35 cellular contexts compared by ENCODE assay signal in genomic region chr14:76407449-76408150, GRCh38. TPM values are rescaled to one million over a fixed set of nuclear protein-coding genes. Genes with fewer than 3 reads are reported as not detected.
"Had no signal": no experiment of that assay in that cellular context is flagged by ENCODE, and none has a peak within 500 bp of the region (broad histone marks: within the 10 kb centered on the region; RNA-seq: fewer than 3 reads in every experiment).

No MANE protein-coding gene starts in this region.

- H3K36me3 ChIP-seq: adrenal gland, brain microvascular endothelial cell had no signal

- H3K4me3 ChIP-seq: adrenal gland, K562, PC-9 had no signal

- H3K27ac ChIP-seq: adrenal gland, brain microvascular endothelial cell, PC-9, RWPE1, VCaP had no signal

- H3K4me1 ChIP-seq: adrenal gland had no signal

- ATAC-seq: activated naive CD4-positive, alpha-beta T cell treated with anti-CD3 and anti-CD28 coated beads, Interleukin-2, amount 50 U/mL, for 72 hours; activated T-cell treated with anti-CD3 and anti-CD28 coated beads, Interleukin-2, amount 50 U/mL, for 4 hours; K562; Right ventricle myocardium inferior had no signal

- H2AFZ ChIP-seq: PC-9 had no signal

- DNase-seq: activated B cell treated with CpG ODN at 0.5 μM for 24 hours; activated CD4-positive, alpha-beta memory T cell treated with anti-CD3 and anti-CD28 coated beads for 36 hours; activated CD4-positive, alpha-beta T cell treated with anti-CD3 and anti-CD28 coated beads for 4 hours; activated CD4-positive, alpha-beta T cell treated with anti-CD3 and anti-CD28 coated beads, Interleukin-2, amount 50 U/mL, for 1 hour; activated CD4-positive, CD25-positive, alpha-beta regulatory T cell treated with anti-CD3 and anti-CD28 coated beads, Interleukin-2, amount 50 U/mL, for 72 hours; activated CD8-positive, alpha-beta memory T cell treated with anti-CD3 and anti-CD28 coated beads, Interleukin-2, amount 50 U/mL, for 4 hours; activated gamma-delta T cell treated with Interleukin-2 at 50 U/mL for 16 hours; activated naive CD4-positive, alpha-beta T cell treated with anti-CD3 and anti-CD28 coated beads for 36 hours; activated T-cell treated with anti-CD3 and anti-CD28 coated beads for 4 hours; activated T-cell treated with anti-CD3 and anti-CD28 coated beads, Interleukin-2, amount 50 U/mL, for 4 hours; adrenal gland; brain microvascular endothelial cell; NCI-H1105; NCI-H1417 treated with DMSO at 0.1 percent for 48 hours; NCI-H187 treated with DMSO at 0.1 percent for 48 hours; NCI-H2081; NCI-H2171 treated with DMSO at 0.1 percent for 48 hours; NCI-H2227 treated with DMSO at 0.1 percent for 48 hours; NCI-H446; NCI-H524; NCI-H69; PC-9; SIG-M5; SW 1271; T-helper 1 cell; T-helper 2 cell; T-helper 9 cell had no signal

- H3K4me2 ChIP-seq: PC-9 had no signal

- H3K27me3 ChIP-seq: adrenal gland had no signal

- H3K9me3 ChIP-seq: adrenal gland had no signal

- FAIRE-seq: K562, RCC 7860 had no signal

RNA-seq across cellular contexts. Expression of gene ESRRB, which starts 31.7 kb away (rescaled TPM):
- total RNA-seq: activated naive CD4-positive, alpha-beta T cell treated with anti-CD3 and anti-CD28 coated beads for 36 hours; M059J; PC-9; SK-MEL-5 had no signal
